In genomic region chr4:1449833-1450741, GRCh38 we compare ENCODE assay signal across 34 cellular contexts. TPM values are rescaled to one million over a fixed set of nuclear protein-coding genes. Genes with fewer than 3 reads are reported as not detected.
A peak's percentile ranks its signal among the peaks of the same experiment; 100 is the strongest.
DNase-seq lines count a peak whose midpoint lies in the region; ATAC-seq, FAIRE-seq and TF ChIP-seq lines count a peak whose summit lies in the region.
"Had no signal": no experiment of that assay in that cellular context is flagged by ENCODE, and none has a peak within 500 bp of the region (broad histone marks: within the 10 kb centered on the region; RNA-seq: fewer than 3 reads in every experiment).

No MANE protein-coding gene starts in this region.

- peaks cover 6% of the 10 kb centered on the region for H3K9me3 Mint-ChIP-seq in osteocyte (ENCODE audit: unreplicated experiment)

- no peak for TF ChIP-seq RAD21 in SK-N-SH (IDR thresholded peaks at IDR 0.05; ENCODE audit: low read length)

- H2AFZ ChIP-seq in SK-N-SH (ENCODE audit: low read depth), result no peak overlapping the region
- H2AFZ ChIP-seq: PC-9 had no signal

- no peak for TF ChIP-seq EP300 in SK-N-SH (IDR thresholded peaks at IDR 0.05; ENCODE audit: borderline replicate concordance in 1 of 2, low read depth in 1 of 2, low read length in 1 of 2)

- H3K4me3 ChIP-seq in SK-N-SH (ENCODE audit: low read depth in 2 of 2, low read length in 1 of 2), result no peak overlapping the region
- H3K4me3 ChIP-seq: cardiac muscle cell, HAP-1, PC-9, transverse colon had no signal

- ATAC-seq in SK-N-SH treated with all-trans-retinoic acid at 6 μM for 48 hours (no peak), HG02642 (IDR thresholded peaks at IDR 0.05; ENCODE audit: poor library complexity, unreplicated experiment) (no peak), HG03521 (IDR thresholded peaks at IDR 0.05; ENCODE audit: unreplicated experiment) (no peak)

- no peak for TF ChIP-seq CTCF in SK-N-SH (IDR thresholded peaks at IDR 0.05)
- no peak for TF ChIP-seq CTCF in osteocyte (IDR thresholded peaks at IDR 0.05)

- H3K4me1 Mint-ChIP-seq in osteocyte (ENCODE audit: unreplicated experiment), result no peaks in the 10 kb centered on the region

- POLR2A ChIA-PET in SK-N-SH (lab: Yijun Ruan, JAX), result no interaction called here

- no peaks in the 10 kb centered on the region for H3K27me3 ChIP-seq in SK-N-SH (ENCODE audit: insufficient read depth)
- H3K27me3 ChIP-seq: cardiac muscle cell had no signal

- no peaks in the 10 kb centered on the region for H4K20me1 ChIP-seq in SK-N-SH (ENCODE audit: insufficient read depth)

- no peaks in the 10 kb centered on the region for H3K79me2 ChIP-seq in SK-N-SH (ENCODE audit: insufficient read depth)

- no peak overlapping the region for H3K4me3 Mint-ChIP-seq in osteocyte (ENCODE audit: unreplicated experiment)

- no peaks in the 10 kb centered on the region for H3K36me3 Mint-ChIP-seq in osteocyte (ENCODE audit: unreplicated experiment)

- no peaks in the 10 kb centered on the region for H3K9me2 ChIP-seq in SK-N-SH

- H3K9me3 ChIP-seq in SK-N-SH, result no peaks in the 10 kb centered on the region
- H3K9me3 ChIP-seq: HAP-1, transverse colon had no signal

- no peak overlapping the region for H3K4me2 ChIP-seq in SK-N-SH
- H3K4me2 ChIP-seq: PC-9 had no signal

- H3K36me3 ChIP-seq in SK-N-SH (replicated peaks in 1 of 2; ENCODE audit: control insufficient read depth in 1 of 2, insufficient read depth in 2 of 2, low read length in 1 of 2), result no peaks in the 10 kb centered on the region
- H3K36me3 ChIP-seq: cardiac muscle cell, HAP-1, transverse colon had no signal

- H3K9ac ChIP-seq in SK-N-SH, result no peak overlapping the region

- CTCF ChIA-PET in SK-N-SH (lab: Yijun Ruan, JAX), result interaction anchor here (1.4 kb wide), 1 partner anchor 179 kb away, joined by 3 read pairs; no protein-coding TSS in a partner anchor

- no peak for FAIRE-seq in GM12891 (lab: Jason Lieb, UNC)
- FAIRE-seq: astrocyte, GM12892 had no signal

- no peaks in the 10 kb centered on the region for H3F3A ChIP-seq in SK-N-SH (replicated peaks; ENCODE audit: insufficient read depth)

- WGBS in SK-N-SH (ENCODE audit: low lambda C conversion rate), result 29% methylated on average over 8 of the region's 32 CpGs

- no peak overlapping the region for H3K27ac Mint-ChIP-seq in osteocyte (ENCODE audit: unreplicated experiment)
- H3K27ac Mint-ChIP-seq: activated T-helper 2 cell treated with anti-CD3 and anti-CD28 coated beads, Interferon-gamma antibody, Interleukin-2, Interleukin-4, amounts not matched to agents 10 μg/mL and 5 μg/mL and 100 μg/mL, durations not matched to agents 14 hours and 24 hours and 36 hours had no signal

- H3K4me1 ChIP-seq in SK-N-SH (ENCODE audit: control insufficient read depth in 1 of 2, insufficient read depth in 2 of 2, low read depth in 1 of 2, low read length in 1 of 2), result no peaks in the 10 kb centered on the region
- H3K4me1 ChIP-seq: HAP-1, transverse colon had no signal

- no peaks in the 10 kb centered on the region for H3K27me3 Mint-ChIP-seq in osteocyte (ENCODE audit: unreplicated experiment)

- H3K27ac ChIP-seq in SK-N-SH (ENCODE audit: low read depth in 2 of 2, low read length in 1 of 2), result no peak overlapping the region
- H3K27ac ChIP-seq: 22Rv1, cardiac muscle cell, PC-9, transverse colon had no signal

- no peak for TF ChIP-seq POLR2A in GM12891 (IDR thresholded peaks at IDR 0.05; ENCODE audit: low read depth, low read length)

- DNase-seq in SK-N-SH, result peak; percentile 29
- DNase-seq in GM12891 (ENCODE audit: insufficient read length, low spot score), result peak; percentile 19
- DNase-seq in iPS-NIHi11 (ENCODE audit: low spot score), result peak; percentile 24
- DNase-seq in osteocyte (ENCODE audit: extremely low spot score, unreplicated experiment), result peak; percentile 83
- DNase-seq in AG20443 (ENCODE audit: low spot score), result no peak
- DNase-seq: C1 segment of cervical spinal cord; COR-L47; DMS53; erythroblast; Karpas-422; kidney glomerular epithelial cell; mammary epithelial cell; NCI-H1436; NCI-H2081 treated with DMSO at 0.1 percent for 48 hours; NCI-H2227 treated with DMSO at 0.1 percent for 48 hours; NCI-H526 treated with DMSO at 0.1 percent for 48 hours; NK-92 treated with Interleukin-12 subunit alpha and Interleukin-12 subunit beta, amount 100 ng/mL, for 24 hours; PC-9; Right ventricle myocardium superior; stimulated activated CD4-positive, alpha-beta T cell treated with anti-CD3 and anti-CD28 coated beads, Interleukin-2, amount 100 ng/mL, for 48 hours; transverse colon had no signal

TF ChIP-seq in SK-N-SH, 30 proteins besides CTCF, POLR2A, EP300 and RAD21 (continues in another document):
- no peak for TF ChIP-seq USF2 (IDR thresholded peaks at IDR 0.05; ENCODE audit: borderline replicate concordance, low read depth, low read length)
- TF ChIP-seq IRF3 (IDR thresholded peaks at IDR 0.05; ENCODE audit: low read depth, low read length), result no peak
- no peak for TF ChIP-seq FOXM1 (IDR thresholded peaks at IDR 0.05; ENCODE audit: low read depth)
- TF ChIP-seq RCOR1 (IDR thresholded peaks at IDR 0.05; ENCODE audit: low read length), result no peak
- no peak for TF ChIP-seq JUND (IDR thresholded peaks at IDR 0.05)
- TF ChIP-seq TAF1 (IDR thresholded peaks at IDR 0.05; ENCODE audit: borderline replicate concordance, low read depth, low read length), result no peak

TF ChIP-seq in SK-N-SH treated with all-trans-retinoic acid at 6 μM for 48 hours, 23 proteins besides CTCF, POLR2A, EP300 and RAD21 (continues in another document):
- TF ChIP-seq TSHZ2 (CRISPR knock-in tag; IDR thresholded peaks at IDR 0.05) (no peak), ZNF565 (CRISPR knock-in tag; conservative IDR thresholded peaks at IDR 0.05; ENCODE audit: low read depth) (no peak), ZFP3 (CRISPR knock-in tag; IDR thresholded peaks at IDR 0.05) (no peak)

TF ChIP-seq in GM12891, 5 proteins besides CTCF, POLR2A, EP300 and RAD21:
- no peak for TF ChIP-seq POU2F2 (IDR thresholded peaks at IDR 0.05; ENCODE audit: low read depth, low read length)
- TF ChIP-seq PAX5 (IDR thresholded peaks at IDR 0.05; ENCODE audit: insufficient read depth, low read length, severe bottlenecking), result no peak
- TF ChIP-seq SPI1 (IDR thresholded peaks at IDR 0.05; ENCODE audit: low read depth, low read length), result no peak
- no peak for TF ChIP-seq POLR2AphosphoS5 (IDR thresholded peaks at IDR 0.05; ENCODE audit: low read depth, low read length)
- no peak for TF ChIP-seq TAF1 (IDR thresholded peaks at IDR 0.05; ENCODE audit: low read depth, low read length)
TF ChIP-seq in GM12891: peak in this region for 0.

RNA-seq across cellular contexts. Expression of gene NKX1-1, which starts 43.8 kb away (rescaled TPM):
- polyA plus RNA-seq in SK-N-SH (2012; rRNA removed), result not detected in 2 replicates
- not detected in 2 replicates for polyA plus RNA-seq in SK-N-SH (2012; cell fraction: cytosol; rRNA removed)
- not detected in 2 replicates for polyA plus RNA-seq in SK-N-SH (2012; cell fraction: nucleus; rRNA removed)
- polyA plus RNA-seq in GM12891 (2012; ENCODE audit: low read depth, missing spikeins), result not detected
- not detected in 2 replicates for total RNA-seq in osteocyte
- total RNA-seq: activated T-helper 2 cell treated with anti-CD3 and anti-CD28 coated beads, Interferon-gamma antibody, Interleukin-2, Interleukin-4, amounts not matched to agents 10 μg/mL and 5 μg/mL and 100 μg/mL, durations not matched to agents 14 hours and 24 hours and 36 hours; astrocyte; cardiac muscle cell; fibroblast of villous mesenchyme; mammary epithelial cell; PC-9; right cardiac atrium; Right ventricle myocardium superior; subcutaneous adipose tissue; transverse colon had no signal
- polyA plus RNA-seq: cardiac muscle cell, mammary epithelial cell, neural cell, right cardiac atrium had no signal
